Comparison of ENCODE assay signal across 8 cellular contexts in genomic region chr16:83899272-83899897, GRCh38. TPM values are rescaled to one million over a fixed set of nuclear protein-coding genes. Genes with fewer than 3 reads are reported as not detected.
DNase-seq lines count a peak whose midpoint lies in the region; ATAC-seq, FAIRE-seq and TF ChIP-seq lines count a peak whose summit lies in the region.

No MANE protein-coding gene starts in this region.

- H3K9me3 ChIP-seq in endocrine pancreas (ENCODE audit: control insufficient read depth, low read length), result no peaks in the 10 kb centered on the region

- peak overlapping the region; percentile 45 for H3K9ac ChIP-seq in endocrine pancreas (ENCODE audit: control insufficient read depth, insufficient read depth, low read length)

- H3K27ac Mint-ChIP-seq in stimulated activated memory B cell treated with anti-CD40 and anti-IgM and Interleukin-4, amounts not matched to agents 10 μg/mL and 1 μg/mL and 100 μg/mL, for 72 hours, result peak overlapping the region; percentile 76

- peak; percentile 67 for ATAC-seq in stimulated activated memory B cell treated with anti-CD40 and anti-IgM and Interleukin-4, amounts not matched to agents 10 μg/mL and 1 μg/mL and 100 μg/mL, for 72 hours

- H3K4me3 ChIP-seq in H7 (ENCODE audit: insufficient read depth, low read depth, low read length) (peak overlapping the region; percentile 76), endocrine pancreas (ENCODE audit: control insufficient read depth, insufficient read depth, low read length) (peak overlapping the region; percentile 78)

- no peaks in the 10 kb centered on the region for H3K9me3 Mint-ChIP-seq in stimulated activated memory B cell treated with anti-CD40 and anti-IgM and Interleukin-4, amounts not matched to agents 10 μg/mL and 1 μg/mL and 100 μg/mL, for 72 hours

- no peak for TF ChIP-seq POLR2A in GM12891 (IDR thresholded peaks at IDR 0.05; ENCODE audit: low read depth, low read length)

- H3K4me1 Mint-ChIP-seq in stimulated activated memory B cell treated with anti-CD40 and anti-IgM and Interleukin-4, amounts not matched to agents 10 μg/mL and 1 μg/mL and 100 μg/mL, for 72 hours, result peaks cover 48% of the 10 kb centered on the region

- H3K36me3 ChIP-seq in H7 (replicated peaks; ENCODE audit: control insufficient read depth, insufficient read depth, low read length), result no peaks in the 10 kb centered on the region
- H3K36me3 ChIP-seq in endocrine pancreas (ENCODE audit: control insufficient read depth, insufficient read depth, low read length), result no peaks in the 10 kb centered on the region

- peak; percentile 83 for FAIRE-seq in GM12891 (lab: Jason Lieb, UNC)

- peaks cover 21% of the 10 kb centered on the region for H3K27me3 Mint-ChIP-seq in stimulated activated memory B cell treated with anti-CD40 and anti-IgM and Interleukin-4, amounts not matched to agents 10 μg/mL and 1 μg/mL and 100 μg/mL, for 72 hours

- peaks cover 18% of the 10 kb centered on the region for H3K4me1 ChIP-seq in endocrine pancreas (ENCODE audit: control insufficient read depth, insufficient read depth, low read length)

- DNase-seq in GM12891 (ENCODE audit: insufficient read length, low spot score) (peak; percentile 54), H7 (peak; percentile 81), LHCN-M2 (ENCODE audit: low read depth) (peak; percentile 42), mucosa of gallbladder (ENCODE audit: low spot score) (peak; percentile 22), inferior parietal cortex (ENCODE audit: extremely low spot score) (no peak)
- peak; percentile 73 for DNase-seq in activated CD8-positive, alpha-beta memory T cell treated with anti-CD3 and anti-CD28 coated beads for 24 hours

- peaks cover 12% of the 10 kb centered on the region; the same call in 1 of the 2 replicates for H3K27me3 ChIP-seq in H7 (ENCODE audit: control insufficient read depth, insufficient read depth, low read length)
- H3K27me3 ChIP-seq in endocrine pancreas (ENCODE audit: control insufficient read depth, insufficient read depth, low read length), result no peaks in the 10 kb centered on the region

- peak overlapping the region; percentile 93 for H3K4me3 Mint-ChIP-seq in stimulated activated memory B cell treated with anti-CD40 and anti-IgM and Interleukin-4, amounts not matched to agents 10 μg/mL and 1 μg/mL and 100 μg/mL, for 72 hours

- peaks cover 5% of the 10 kb centered on the region for H3K36me3 Mint-ChIP-seq in stimulated activated memory B cell treated with anti-CD40 and anti-IgM and Interleukin-4, amounts not matched to agents 10 μg/mL and 1 μg/mL and 100 μg/mL, for 72 hours

TF ChIP-seq in GM12891, 5 proteins besides CTCF, POLR2A, EP300 and RAD21:
- no peak for TF ChIP-seq POU2F2 (IDR thresholded peaks at IDR 0.05; ENCODE audit: low read depth, low read length)
- no peak for TF ChIP-seq TAF1 (IDR thresholded peaks at IDR 0.05; ENCODE audit: low read depth, low read length)
- TF ChIP-seq SPI1 (IDR thresholded peaks at IDR 0.05; ENCODE audit: low read depth, low read length), result no peak
- no peak for TF ChIP-seq POLR2AphosphoS5 (IDR thresholded peaks at IDR 0.05; ENCODE audit: low read depth, low read length)
- no peak for TF ChIP-seq PAX5 (IDR thresholded peaks at IDR 0.05; ENCODE audit: insufficient read depth, low read length, severe bottlenecking)

RNA-seq across cellular contexts. Expression of gene MLYCD, which starts 0.5 kb away (rescaled TPM):
- 1.0 TPM for polyA plus RNA-seq in GM12891 (2012; ENCODE audit: low read depth, missing spikeins)
- 2.2 and 2.3 TPM in 2 replicates for total RNA-seq in H7 (2014; rRNA removed; shearing (Covaris generic))
- total RNA-seq in LHCN-M2 (2014; rRNA removed), result 2.4 and 2.7 TPM in 2 replicates
- polyA plus RNA-seq in LHCN-M2 (2012), result 2.3 TPM
- total RNA-seq in mucosa of gallbladder, result 11.6 TPM

RNA-seq across cellular contexts. Expression of gene OSGIN1, which starts 53.7 kb away (rescaled TPM):
- polyA plus RNA-seq in GM12891 (2012; ENCODE audit: low read depth, missing spikeins), result 0.23 TPM
- 1.3 and 1.6 TPM in 2 replicates for total RNA-seq in H7 (2014; rRNA removed; shearing (Covaris generic))
- total RNA-seq in LHCN-M2 (2014; rRNA removed) (5.8 and 6.5 TPM in 2 replicates), mucosa of gallbladder (22.4 TPM)
- polyA plus RNA-seq in LHCN-M2 (2012), result 15.1 TPM
